ENCODE assay signal across 25 cellular contexts in genomic region chr7:83559887-83560286, GRCh38.
"Had no signal": no experiment of that assay in that cellular context is flagged by ENCODE, and none has a peak within 500 bp of the region (broad histone marks: within the 10 kb centered on the region; RNA-seq: fewer than 3 reads in every experiment).

No MANE protein-coding gene starts in this region.

- H3K36me3 Mint-ChIP-seq: naive thymus-derived CD4-positive, alpha-beta T cell had no signal

- ATAC-seq: heart right ventricle; left cardiac atrium; left lung; naive thymus-derived CD4-positive, alpha-beta T cell; sciatic nerve had no signal

- H3K27ac ChIP-seq: esophagus muscularis mucosa, heart right ventricle, left lung, neural progenitor cell, parathyroid adenoma, prostate gland, right atrium auricular region, stomach, thyroid gland had no signal

- H3K4me3 ChIP-seq: esophagus muscularis mucosa, heart right ventricle, left lung, neural progenitor cell, prostate gland, right atrium auricular region, smooth muscle cell, stomach, thyroid gland had no signal

- H3K9me3 Mint-ChIP-seq: nephron had no signal

- DNase-seq: effector memory CD4-positive, alpha-beta T cell; foreskin melanocyte; glutamatergic neuron; heart right ventricle; hippocampal formation; left cardiac atrium; left lung; mesenchymal stem cell; midbrain; naive thymus-derived CD4-positive, alpha-beta T cell; stimulated activated CD4-positive, alpha-beta T cell treated with anti-CD3 and anti-CD28 coated beads, Interleukin-12 subunit alpha, Interleukin-12 subunit beta, amount 100 ng/mL, for 4 hours; stimulated activated CD4-positive, alpha-beta T cell treated with anti-CD3 and anti-CD28 coated beads, Interleukin-1b, Interleukin-23, amount 100 ng/mL, for 48 hours; stimulated activated CD4-positive, alpha-beta T cell treated with anti-CD3 and anti-CD28 coated beads, Interleukin-4, amount 100 ng/mL, for 1 hour; stimulated activated CD8-positive, alpha-beta memory T cell treated with anti-CD3 and anti-CD28 coated beads, Interleukin-4, amount 100 ng/mL, for 48 hours; stimulated activated naive CD4-positive, alpha-beta T cell; stomach; thyroid gland had no signal

- H3K4me1 ChIP-seq: esophagus muscularis mucosa, heart right ventricle, left lung, parathyroid adenoma, prostate gland, right atrium auricular region, thyroid gland had no signal

- H3K4me3 Mint-ChIP-seq: naive thymus-derived CD4-positive, alpha-beta T cell; nephron; neural progenitor cell had no signal

- H3K27me3 ChIP-seq: esophagus muscularis mucosa, heart right ventricle, left lung, neural progenitor cell, right atrium auricular region, stomach, thyroid gland had no signal

- H3K36me3 ChIP-seq: esophagus muscularis mucosa, heart right ventricle, left lung, neural progenitor cell, prostate gland, right atrium auricular region, stomach, thyroid gland had no signal

- H3K9me3 ChIP-seq: esophagus muscularis mucosa, heart right ventricle, left lung, prostate gland, right atrium auricular region, stomach, thyroid gland had no signal

- H3K27me3 Mint-ChIP-seq: naive thymus-derived CD4-positive, alpha-beta T cell had no signal

- H3K27ac Mint-ChIP-seq: naive thymus-derived CD4-positive, alpha-beta T cell; nephron; neural progenitor cell had no signal

- H3K4me1 Mint-ChIP-seq: nephron had no signal
